24 cellular contexts compared by ENCODE assay signal in genomic region chr5:81003987-81004386, GRCh38. TPM values are rescaled to one million over a fixed set of nuclear protein-coding genes. Genes with fewer than 3 reads are reported as not detected.
DNase-seq lines count a peak whose midpoint lies in the region; ATAC-seq, FAIRE-seq and TF ChIP-seq lines count a peak whose summit lies in the region.
"Had no signal": no experiment of that assay in that cellular context is flagged by ENCODE, and none has a peak within 500 bp of the region (broad histone marks: within the 10 kb centered on the region; RNA-seq: fewer than 3 reads in every experiment).

No MANE protein-coding gene starts in this region.

- FAIRE-seq in H54 (lab: Jason Lieb, UNC) = no peak
- FAIRE-seq: G401.6 had no signal

- H3K4ac ChIP-seq in trophoblast cell (ENCODE audit: low read depth, low read length) = peak overlapping the region; percentile 82

- no peak overlapping the region for H3K4me2 ChIP-seq in trophoblast cell (ENCODE audit: low read length)
- H3K4me2 ChIP-seq: hepatocyte had no signal

- H2BK120ac ChIP-seq in trophoblast cell (ENCODE audit: insufficient read depth, low read length, poor library complexity) = no peak overlapping the region

- peaks cover 77% of the 10 kb centered on the region for H3K4me1 ChIP-seq in CD8-positive, alpha-beta T cell (ENCODE audit: insufficient read depth, low read length)
- H3K4me1 ChIP-seq in trophoblast cell (ENCODE audit: control insufficient read depth in 1 of 2, insufficient read depth in 2 of 2, low read length in 2 of 2) = peaks cover 0 to 12% of the 10 kb centered on the region in 2 experiments
- H3K4me1 ChIP-seq: left lung, Peyer's patch had no signal

- ATAC-seq in activated T-cell treated with anti-CD3 and anti-CD28 coated beads, Interleukin-2, amount 50 U/mL, for 4 hours = no peak
- ATAC-seq in CD8-positive, alpha-beta T cell = no peak
- ATAC-seq in activated naive CD4-positive, alpha-beta T cell treated with anti-CD3 and anti-CD28 coated beads, Interleukin-2, amount 50 U/mL, for 72 hours = no peak
- ATAC-seq: left lung, WTC11 had no signal

- H3K27ac Mint-ChIP-seq in CD8-positive, alpha-beta T cell = peak overlapping the region; percentile 97
- H3K27ac Mint-ChIP-seq in activated naive CD4-positive, alpha-beta T cell treated with anti-CD3 and anti-CD28 coated beads, Interleukin-2, amount 50 U/mL, for 72 hours = peak overlapping the region; percentile 62 to 82
- H3K27ac Mint-ChIP-seq: H9, immature natural killer cell, WTC11 had no signal

- CTCF ChIA-PET in CD8-positive, alpha-beta T cell (lab: Charles Lee) = interaction anchor here (0.9 to 1.0 kb wide), 2 partner anchors 24 to 44 kb away, joined by 3 read pairs; partner anchors contain the start of gene RASGRF2

- DNase-seq in activated T-cell treated with anti-CD3 and anti-CD28 coated beads, Interleukin-2, amount 50 U/mL, for 4 hours = no peak
- DNase-seq in activated T-cell treated with anti-CD3 and anti-CD28 coated beads, Interleukin-2, amount 50 U/mL, for 48 hours = no peak
- DNase-seq in CD8-positive, alpha-beta T cell = no peak
- no peak for DNase-seq in activated naive CD4-positive, alpha-beta T cell treated with anti-CD3 and anti-CD28 coated beads, Interleukin-2, amount 50 U/mL, for 72 hours (ENCODE audit: low spot score in 2 of 2)
- no peak for DNase-seq in trophoblast cell
- DNase-seq in NCI-H2171 (lab: John Stamatoyannopoulos, UW) = no peak
- DNase-seq in H54 (ENCODE audit: insufficient read length, low spot score) = no peak
- no peak for DNase-seq in cerebellar nuclear complex (lab: John Stamatoyannopoulos, UW)
- DNase-seq: activated effector memory CD4-positive, alpha-beta T cell treated with anti-CD3 and anti-CD28 coated beads, Interleukin-2, amount 50 U/mL, for 16 hours; effector CD4-positive, alpha-beta T cell; foreskin fibroblast; H9; immature natural killer cell; left lung; MG63; NCI-H1417; NCI-H2107; NCI-H510A treated with DMSO at 0.1 percent for 48 hours; Peyer's patch; T-helper 9 cell had no signal

- no peaks in the 10 kb centered on the region for H3K36me3 ChIP-seq in CD8-positive, alpha-beta T cell (ENCODE audit: insufficient read depth, low read length)
- peaks cover 9 to 21% of the 10 kb centered on the region in 2 experiments for H3K36me3 ChIP-seq in trophoblast cell (ENCODE audit: control insufficient read depth in 1 of 2, insufficient read depth in 2 of 2, low read length in 2 of 2)
- H3K36me3 ChIP-seq: left lung, MG63, Peyer's patch had no signal

- peak overlapping the region; percentile 40 for H3K18ac ChIP-seq in trophoblast cell (ENCODE audit: low read length)

- no peak for TF ChIP-seq CTCF in CD8-positive, alpha-beta T cell (IDR thresholded peaks at IDR 0.05)

- POLR2A ChIA-PET in CD8-positive, alpha-beta T cell (lab: Charles Lee) = interaction anchor here (1.4 kb wide), 1 partner anchor 21 kb away, joined by 3 read pairs; no protein-coding TSS in a partner anchor

- peak overlapping the region; percentile 29 for H4K8ac ChIP-seq in trophoblast cell (ENCODE audit: low read depth, low read length)

- H4K91ac ChIP-seq in trophoblast cell (ENCODE audit: low read depth, low read length) = no peak overlapping the region

- intact Hi-C loops in CD8-positive, alpha-beta T cell (cut with DNase I, micrococcal nuclease) = loop anchor here in 1 of 2 experiments (2.0 to 10.0 kb wide), 2 partner anchors 37 to 301 kb away; partner anchors contain the start of gene ZCCHC9

- peak overlapping the region; percentile 26 for H3K27ac ChIP-seq in CD8-positive, alpha-beta T cell (ENCODE audit: low read depth, low read length)
- peak overlapping the region; percentile 14 for H3K27ac ChIP-seq in trophoblast cell (ENCODE audit: low read depth, low read length)
- H3K27ac ChIP-seq: hepatocyte, left lung, Peyer's patch had no signal

- H3K9me3 ChIP-seq in CD8-positive, alpha-beta T cell (ENCODE audit: low read length) = no peaks in the 10 kb centered on the region
- no peaks in the 10 kb centered on the region for H3K9me3 ChIP-seq in trophoblast cell (ENCODE audit: insufficient read depth, low read depth, low read length)
- H3K9me3 ChIP-seq: left lung, MG63, Peyer's patch had no signal

- peaks cover 76% of the 10 kb centered on the region for H3K4me1 Mint-ChIP-seq in activated T-cell treated with anti-CD3 and anti-CD28 coated beads, Interleukin-2, amount 50 U/mL, for 4 hours (ENCODE audit: low read depth)
- peaks cover 81% of the 10 kb centered on the region for H3K4me1 Mint-ChIP-seq in CD8-positive, alpha-beta T cell (ENCODE audit: low read depth)

- H3K14ac ChIP-seq in trophoblast cell (ENCODE audit: low read length) = peak overlapping the region; percentile 51

- no peak overlapping the region for H2BK12ac ChIP-seq in trophoblast cell (ENCODE audit: low read length)

- WGBS in trophoblast cell (ENCODE audit: extremely low coverage, insufficient coverage, insufficient read length) = no CpG with 5 or more reads among the region's 3 CpGs

- no peak overlapping the region for H2AK5ac ChIP-seq in trophoblast cell (ENCODE audit: low read length)

- H3K9ac ChIP-seq in trophoblast cell (ENCODE audit: low read length) = no peak overlapping the region

- H3K23ac ChIP-seq in trophoblast cell (ENCODE audit: low read length) = no peak overlapping the region

- H2AFZ ChIP-seq in trophoblast cell (ENCODE audit: insufficient read depth, low read length, poor library complexity) = no peak overlapping the region
- H2AFZ ChIP-seq: hepatocyte had no signal

- H3K79me2 ChIP-seq in trophoblast cell (ENCODE audit: control insufficient read depth, insufficient read depth, low read length, poor library complexity) = peaks cover 4% of the 10 kb centered on the region
- H3K79me2 ChIP-seq: hepatocyte had no signal

- H3K79me1 ChIP-seq in trophoblast cell (ENCODE audit: low read length) = no peaks in the 10 kb centered on the region

- H3K27me3 Mint-ChIP-seq in activated T-cell treated with anti-CD3 and anti-CD28 coated beads, Interleukin-2, amount 50 U/mL, for 4 hours (ENCODE audit: low read depth) = no peaks in the 10 kb centered on the region
- no peaks in the 10 kb centered on the region for H3K27me3 Mint-ChIP-seq in CD8-positive, alpha-beta T cell (ENCODE audit: low read depth)

- no peaks in the 10 kb centered on the region for H3K27me3 ChIP-seq in CD8-positive, alpha-beta T cell (ENCODE audit: insufficient read depth, low read length)
- no peaks in the 10 kb centered on the region for H3K27me3 ChIP-seq in trophoblast cell (ENCODE audit: insufficient read depth, low read length)
- H3K27me3 ChIP-seq: hepatocyte, left lung, MG63, Peyer's patch had no signal

- no peak for TF ChIP-seq POLR2A in H54 (IDR thresholded peaks at IDR 0.05; ENCODE audit: low read depth, low read length)

- no peaks in the 10 kb centered on the region for H3K9me3 Mint-ChIP-seq in activated T-cell treated with anti-CD3 and anti-CD28 coated beads, Interleukin-2, amount 50 U/mL, for 4 hours
- H3K9me3 Mint-ChIP-seq in CD8-positive, alpha-beta T cell = no peaks in the 10 kb centered on the region
- peaks cover 0 to 4% of the 10 kb centered on the region in 2 donors for H3K9me3 Mint-ChIP-seq in activated naive CD4-positive, alpha-beta T cell treated with anti-CD3 and anti-CD28 coated beads, Interleukin-2, amount 50 U/mL, for 72 hours
- H3K9me3 Mint-ChIP-seq: H9, immature natural killer cell, WTC11 had no signal

- H3K4me3 ChIP-seq in CD8-positive, alpha-beta T cell (ENCODE audit: low read depth, low read length) = peak overlapping the region; percentile 6
- H3K4me3 ChIP-seq in trophoblast cell (ENCODE audit: low read depth, low read length) = no peak overlapping the region
- H3K4me3 ChIP-seq: hepatocyte, left lung, MG63, Peyer's patch had no signal

- H4K12ac ChIP-seq in trophoblast cell (ENCODE audit: low read depth, low read length) = no peak overlapping the region

- peak overlapping the region; percentile 0 for H3K4me3 Mint-ChIP-seq in activated T-cell treated with anti-CD3 and anti-CD28 coated beads, Interleukin-2, amount 50 U/mL, for 4 hours
- H3K4me3 Mint-ChIP-seq in CD8-positive, alpha-beta T cell = peak overlapping the region; percentile 29
- H3K4me3 Mint-ChIP-seq: H9, immature natural killer cell, WTC11 had no signal

- no peaks in the 10 kb centered on the region for H3K36me3 Mint-ChIP-seq in activated T-cell treated with anti-CD3 and anti-CD28 coated beads, Interleukin-2, amount 50 U/mL, for 4 hours (ENCODE audit: insufficient read depth)
- peaks cover 2% of the 10 kb centered on the region for H3K36me3 Mint-ChIP-seq in CD8-positive, alpha-beta T cell
- peaks cover 8 to 23% of the 10 kb centered on the region in 2 donors for H3K36me3 Mint-ChIP-seq in activated naive CD4-positive, alpha-beta T cell treated with anti-CD3 and anti-CD28 coated beads, Interleukin-2, amount 50 U/mL, for 72 hours
- H3K36me3 Mint-ChIP-seq: immature natural killer cell, WTC11 had no signal

- peak overlapping the region; percentile 27 for H2BK5ac ChIP-seq in trophoblast cell (ENCODE audit: low read depth, low read length, poor library complexity)

RNA-seq across cellular contexts. Expression of gene RASGRF2, which starts 43.8 kb away (rescaled TPM):
- total RNA-seq in activated T-cell treated with anti-CD3 and anti-CD28 coated beads, Interleukin-2, amount 50 U/mL, for 4 hours = 1 to 10 TPM; 5.6 to 8.6 (median 7.5) TPM
- 10 to 100 TPM; 25.4 to 25.6 TPM for total RNA-seq in CD8-positive, alpha-beta T cell
- total RNA-seq in activated naive CD4-positive, alpha-beta T cell treated with anti-CD3 and anti-CD28 coated beads, Interleukin-2, amount 50 U/mL, for 72 hours = 10 to 100 TPM; 13.4 to 14.5 TPM
- polyA plus RNA-seq in trophoblast cell (2013) = 93.8 and 95.6 TPM in 2 replicates
- total RNA-seq: SK-MEL-5 had no signal
